Comparison of ENCODE assay signal across 1 cellular context in genomic region chr12:77319141-77319540, GRCh38.
TF ChIP-seq lines count a peak whose summit lies in the region.

No MANE protein-coding gene starts in this region.

TF ChIP-seq in WTC11, 78 proteins besides CTCF, POLR2A, EP300 and RAD21 (continued from another document):
- TF ChIP-seq ERG (CRISPR knock-in tag; IDR thresholded peaks at IDR 0.05), result no peak
- TF ChIP-seq ZSCAN18 (CRISPR knock-in tag; IDR thresholded peaks at IDR 0.05), result no peak
- no peak for TF ChIP-seq SOX15 (CRISPR knock-in tag; IDR thresholded peaks at IDR 0.05)
